8 cellular contexts compared by ENCODE assay signal in genomic region chr7:98252655-98253054, GRCh38. TPM values are rescaled to one million over a fixed set of nuclear protein-coding genes. Genes with fewer than 3 reads are reported as not detected.
DNase-seq lines count a peak whose midpoint lies in the region; TF ChIP-seq lines count a peak whose summit lies in the region.

No MANE protein-coding gene starts in this region.

- H3K27ac Mint-ChIP-seq in activated CD4-positive, alpha-beta memory T cell treated with anti-CD3 and anti-CD28 coated beads, Interleukin-2, amount 10 ng/mL, durations not matched to agents 7 days and 5 days, result peak overlapping the region; percentile 99

- no peak for TF ChIP-seq EP300 in stomach (IDR thresholded peaks at IDR 0.05)

- WGBS in stomach, 5 donors, result 36 to 45% (median 39%) methylated on average over 14 of the region's 14 CpGs

- CTCF ChIA-PET in activated CD4-positive, alpha-beta memory T cell treated with anti-CD3 and anti-CD28 coated beads, Interleukin-2, amount 10 ng/mL, durations not matched to agents 7 days and 5 days (lab: Charles Lee), result interaction anchor here (1.3 kb wide), 1 partner anchor 13 kb away, joined by 3 read pairs; no protein-coding TSS in a partner anchor
- CTCF ChIA-PET in GM10248 (lab: Yijun Ruan, JAX), result interaction anchor here (0.7 to 1.6 kb wide), 6 partner anchors 11 to 231 kb away, joined by 3 to 5 read pairs (median 4); partner anchors contain the start of gene BAIAP2L1

- no peaks in the 10 kb centered on the region for H3K27me3 Mint-ChIP-seq in activated CD4-positive, alpha-beta memory T cell treated with anti-CD3 and anti-CD28 coated beads, Interleukin-2, amount 10 ng/mL, durations not matched to agents 7 days and 5 days

- peak overlapping the region; percentile 95 for H3K4me3 Mint-ChIP-seq in activated CD4-positive, alpha-beta memory T cell treated with anti-CD3 and anti-CD28 coated beads, Interleukin-2, amount 10 ng/mL, durations not matched to agents 7 days and 5 days

- no peak for TF ChIP-seq CTCF in stomach (IDR thresholded peaks at IDR 0.05)
- no peak for TF ChIP-seq CTCF in GM10248 (IDR thresholded peaks at IDR 0.05; ENCODE audit: control extremely low read depth, extremely low read depth, low read depth, missing control alignments)

- POLR2A ChIA-PET in activated CD4-positive, alpha-beta memory T cell treated with anti-CD3 and anti-CD28 coated beads, Interleukin-2, amount 10 ng/mL, durations not matched to agents 7 days and 5 days (lab: Charles Lee), result interaction anchor here (1.4 to 3.1 kb wide), 2 partner anchors 33 to 49 kb away, joined by 3 to 33 read pairs; no protein-coding TSS in a partner anchor
- POLR2A ChIA-PET in GM10248 (lab: Yijun Ruan, JAX), result no interaction called here

- H3K27ac ChIP-seq in stomach, result peak overlapping the region; percentile 88 to 94 (median 91)

- H3K9ac ChIP-seq in iPS-15b (ENCODE audit: low read depth, low read length), result no peak overlapping the region

- H3K4me3 ChIP-seq in iPS-15b (ENCODE audit: low read depth, low read length), result peak overlapping the region; percentile 90
- peak overlapping the region; percentile 76 to 86 (median 78) for H3K4me3 ChIP-seq in stomach

- H3K4me1 ChIP-seq in iPS-15b (ENCODE audit: control insufficient read depth, insufficient read depth, low read length), result peaks cover 5% of the 10 kb centered on the region
- H3K4me1 ChIP-seq in stomach, result peaks cover 33 to 69% (median 42%) of the 10 kb centered on the region in 4 donors

- peaks cover 2% of the 10 kb centered on the region for H3K36me3 ChIP-seq in iPS-15b (ENCODE audit: control insufficient read depth, insufficient read depth, low read length)
- H3K36me3 ChIP-seq in stomach, result peaks cover 0 to 31% (median 18%) of the 10 kb centered on the region in 4 donors

- H3K9me3 ChIP-seq in iPS-15b (ENCODE audit: control insufficient read depth, insufficient read depth, low read length) (no peaks in the 10 kb centered on the region), stomach (no peaks in the 10 kb centered on the region)

- H3K4me1 Mint-ChIP-seq in activated CD4-positive, alpha-beta memory T cell treated with anti-CD3 and anti-CD28 coated beads, Interleukin-2, amount 10 ng/mL, durations not matched to agents 7 days and 5 days, result peaks cover 65% of the 10 kb centered on the region

- no peaks in the 10 kb centered on the region for H3K27me3 ChIP-seq in iPS-15b (ENCODE audit: control insufficient read depth, insufficient read depth, low read length)
- no peaks in the 10 kb centered on the region for H3K27me3 ChIP-seq in stomach

- H3K9me3 Mint-ChIP-seq in activated CD4-positive, alpha-beta memory T cell treated with anti-CD3 and anti-CD28 coated beads, Interleukin-2, amount 10 ng/mL, durations not matched to agents 7 days and 5 days, result no peaks in the 10 kb centered on the region

- DNase-seq in NCI-H146 (lab: John Stamatoyannopoulos, UW), result peak; percentile 26
- no peak for DNase-seq in NCI-H146 treated with DMSO at 0.1 percent for 48 hours (lab: John Stamatoyannopoulos, UW; ENCODE audit: unreplicated experiment)
- DNase-seq in activated CD4-positive, alpha-beta memory T cell treated with anti-CD3 and anti-CD28 coated beads, Interleukin-2, amount 10 ng/mL, durations not matched to agents 7 days and 5 days, result no peak
- DNase-seq in stomach, result no peak
- no peak for DNase-seq in NAMALWA (ENCODE audit: low spot score)
- DNase-seq in GM10248 (ENCODE audit: extremely low spot score), result no peak
- DNase-seq in GM19240 (ENCODE audit: insufficient read length, low spot score), result no peak

- no peak for TF ChIP-seq POLR2A in stomach (IDR thresholded peaks at IDR 0.05)

- peaks cover 39% of the 10 kb centered on the region for H3K36me3 Mint-ChIP-seq in activated CD4-positive, alpha-beta memory T cell treated with anti-CD3 and anti-CD28 coated beads, Interleukin-2, amount 10 ng/mL, durations not matched to agents 7 days and 5 days (ENCODE audit: low read depth)

- intact Hi-C loops in stomach (cut with DNase I; ENCODE audit: low total_unique reads), result no loop called here

RNA-seq across cellular contexts. Expression of gene TECPR1, which starts 0.6 kb away (rescaled TPM):
- total RNA-seq in activated CD4-positive, alpha-beta memory T cell treated with anti-CD3 and anti-CD28 coated beads, Interleukin-2, amount 10 ng/mL, durations not matched to agents 7 days and 5 days, result 10 to 100 TPM; 63.9 to 69.4 TPM
- total RNA-seq in stomach, result 10 to 100 TPM; 17.4 to 70.7 (median 35.6) TPM
- polyA plus RNA-seq in stomach, result 10 to 100 TPM in 2 of 3 donors, 1 to 10 TPM in 1; 8.8 to 25.1 (median 11.2) TPM

RNA-seq across cellular contexts. Expression of gene BRI3, which starts 28.8 kb away (rescaled TPM):
- total RNA-seq in activated CD4-positive, alpha-beta memory T cell treated with anti-CD3 and anti-CD28 coated beads, Interleukin-2, amount 10 ng/mL, durations not matched to agents 7 days and 5 days, result 10 to 100 TPM; 49.4 to 49.9 TPM
- 10 to 100 TPM in 4 of 5 donors, not detected in 1; 25.9 to 92.8 (median 50.7) TPM for total RNA-seq in stomach
- polyA plus RNA-seq in stomach, result 100 to 1,000 TPM; 241 to 411 (median 328) TPM

RNA-seq across cellular contexts. Expression of gene BHLHA15, which starts 41.4 kb away (rescaled TPM):
- total RNA-seq in activated CD4-positive, alpha-beta memory T cell treated with anti-CD3 and anti-CD28 coated beads, Interleukin-2, amount 10 ng/mL, durations not matched to agents 7 days and 5 days, result under 1 TPM; 0.43 TPM
- 100 to 1,000 TPM in 1 of 5 donors, 10 to 100 TPM in 1, 1 to 10 TPM in 1, not detected in 2; 6.4 to 108 (median 20.1) TPM for total RNA-seq in stomach
- 10 to 100 TPM in 1 of 3 donors, 1 to 10 TPM in 2; 1.3 to 14.5 (median 8.1) TPM for polyA plus RNA-seq in stomach
